In genomic region chr15:78879517-78880241, GRCh38 we compare ENCODE assay signal across 11 cellular contexts. TPM values are rescaled to one million over a fixed set of nuclear protein-coding genes. Genes with fewer than 3 reads are reported as not detected.
DNase-seq lines count a peak whose midpoint lies in the region; ATAC-seq and TF ChIP-seq lines count a peak whose summit lies in the region.
"Had no signal": no experiment of that assay in that cellular context is flagged by ENCODE, and none has a peak within 500 bp of the region (broad histone marks: within the 10 kb centered on the region; RNA-seq: fewer than 3 reads in every experiment).

No MANE protein-coding gene starts in this region.

- no peak overlapping the region for H3K56ac ChIP-seq in H9 (ENCODE audit: insufficient read length, low read depth, low read length)

- no peaks in the 10 kb centered on the region for H3K27me3 ChIP-seq in GM23248 (replicated peaks; ENCODE audit: insufficient read depth)
- no peaks in the 10 kb centered on the region for H3K27me3 ChIP-seq in PC-9 (ENCODE audit: insufficient read depth, low read depth)
- H3K27me3 ChIP-seq in trophoblast cell (ENCODE audit: insufficient read depth, low read length): no peaks in the 10 kb centered on the region
- H3K27me3 ChIP-seq in aorta (ENCODE audit: control insufficient read depth in 1 of 2, insufficient read depth in 2 of 2, low read length in 1 of 2): no peaks in the 10 kb centered on the region
- H3K27me3 ChIP-seq in H9 (ENCODE audit: insufficient read depth, low read length): no peaks in the 10 kb centered on the region
- H3K27me3 ChIP-seq: thyroid gland had no signal

- 15 to 21% methylated on average over 6 of the region's 6 CpGs for WGBS in GM23248 (ENCODE audit: low coverage in 1 of 2, low lambda C conversion rate in 2 of 2, missing lambda C conversion rate in 2 of 2), 2 experiments
- WGBS in trophoblast cell (ENCODE audit: extremely low coverage, insufficient coverage, insufficient read length): no CpG with 5 or more reads among the region's 6 CpGs
- 7 to 12% methylated on average over 6 of the region's 6 CpGs for WGBS in aorta, 2 donors
- no CpG with 5 or more reads among the region's 6 CpGs for WGBS in H9 (ENCODE audit: extremely low coverage, insufficient read length, low lambda C conversion rate)

- H3K4ac ChIP-seq in trophoblast cell (ENCODE audit: low read depth, low read length) (peak overlapping the region; percentile 98), H9 (ENCODE audit: low read depth, low read length) (no peak overlapping the region)

- H3K9me3 Mint-ChIP-seq in central memory CD8-positive, alpha-beta T cell: no peaks in the 10 kb centered on the region
- H3K9me3 Mint-ChIP-seq in H9: no peaks in the 10 kb centered on the region; a peak in 1 of 5 replicates

- H3K14ac ChIP-seq in trophoblast cell (ENCODE audit: low read length): no peak overlapping the region
- H3K14ac ChIP-seq in H9 (ENCODE audit: insufficient read depth, low read length): no peak overlapping the region

- no peak overlapping the region for H3K23ac ChIP-seq in trophoblast cell (ENCODE audit: low read length)
- no peak overlapping the region for H3K23ac ChIP-seq in H9 (ENCODE audit: insufficient read length, low read depth, low read length)

- H3K9me2 ChIP-seq in GM23248 (ENCODE audit: insufficient read depth) (no peaks in the 10 kb centered on the region), PC-9 (ENCODE audit: insufficient read depth) (no peaks in the 10 kb centered on the region)

- H2AFZ ChIP-seq in GM23248 (no peak overlapping the region), PC-9 (no peak overlapping the region), trophoblast cell (ENCODE audit: insufficient read depth, low read length, poor library complexity) (no peak overlapping the region), H9 (ENCODE audit: low read length) (no peak overlapping the region)

- POLR2A ChIA-PET in PC-9 (lab: Charles Lee; ENCODE audit: unreplicated experiment): no interaction called here

- H3K4me2 ChIP-seq in GM23248 (ENCODE audit: unreplicated experiment): peak overlapping the region; percentile 51
- H3K4me2 ChIP-seq in PC-9: peak overlapping the region; percentile 46
- no peak overlapping the region for H3K4me2 ChIP-seq in trophoblast cell (ENCODE audit: low read length)
- H3K4me2 ChIP-seq in H9 (ENCODE audit: insufficient read depth, insufficient read length, low read length): no peak overlapping the region

- H3K27ac ChIP-seq in GM23248: peak overlapping the region; percentile 63
- peak overlapping the region; percentile 42 for H3K27ac ChIP-seq in PC-9
- H3K27ac ChIP-seq in trophoblast cell (ENCODE audit: low read depth, low read length): no peak overlapping the region
- H3K27ac ChIP-seq in aorta (ENCODE audit: low read depth in 1 of 2, low read length in 2 of 2): no peak overlapping the region
- H3K27ac ChIP-seq in H9 (ENCODE audit: insufficient read length, low read depth, low read length): no peak overlapping the region
- H3K27ac ChIP-seq: VCaP had no signal

- H3K4me3 ChIP-seq in GM23248: peak overlapping the region; percentile 11; the same call in 1 of the 2 replicates
- no peak overlapping the region for H3K4me3 ChIP-seq in PC-9
- H3K4me3 ChIP-seq in trophoblast cell (ENCODE audit: low read depth, low read length): no peak overlapping the region
- no peak overlapping the region for H3K4me3 ChIP-seq in aorta (ENCODE audit: low read length in 2 of 2)
- H3K4me3 ChIP-seq: mucosa of descending colon, thyroid gland had no signal

- DNase-seq in GM23248 (peak; percentile 40), PC-9 (no peak), trophoblast cell (no peak), aorta (no peak), NCI-H524 treated with DMSO at 0.1 percent for 48 hours (lab: John Stamatoyannopoulos, UW) (no peak), H9 (no peak), posterior vena cava (ENCODE audit: low spot score) (no peak)
- no peak for DNase-seq in central memory CD8-positive, alpha-beta T cell (ENCODE audit: low spot score in 2 of 2)
- DNase-seq: thyroid gland had no signal

- H3K36me3 Mint-ChIP-seq in central memory CD8-positive, alpha-beta T cell (ENCODE audit: insufficient read depth): peaks cover 53% of the 10 kb centered on the region
- H3K36me3 Mint-ChIP-seq in H9 (ENCODE audit: insufficient read depth in 1 of 3, low read depth in 3 of 3): peaks cover 20 to 57% (median 50%) of the 10 kb centered on the region in 3 experiments; a peak in 6 of 7 replicates

- no peak overlapping the region for H4K8ac ChIP-seq in trophoblast cell (ENCODE audit: low read depth, low read length)
- no peak overlapping the region for H4K8ac ChIP-seq in H9 (replicated peaks; ENCODE audit: insufficient read length, low read depth, low read length)

- H2BK120ac ChIP-seq in trophoblast cell (ENCODE audit: insufficient read depth, low read length, poor library complexity) (no peak overlapping the region), H9 (ENCODE audit: low read depth, low read length, poor library complexity, severe bottlenecking) (no peak overlapping the region)

- H3K9me3 ChIP-seq in GM23248 (ENCODE audit: low read depth): no peaks in the 10 kb centered on the region
- H3K9me3 ChIP-seq in PC-9 (ENCODE audit: insufficient read depth, low read depth): no peaks in the 10 kb centered on the region
- H3K9me3 ChIP-seq in trophoblast cell (ENCODE audit: insufficient read depth, low read depth, low read length): no peaks in the 10 kb centered on the region
- H3K9me3 ChIP-seq in aorta (ENCODE audit: control insufficient read depth, low read length): no peaks in the 10 kb centered on the region
- no peaks in the 10 kb centered on the region for H3K9me3 ChIP-seq in H9 (ENCODE audit: control insufficient read depth, low read depth, low read length)
- H3K9me3 ChIP-seq: mucosa of descending colon, thyroid gland had no signal

- peak overlapping the region; percentile 32 for H3K4me3 Mint-ChIP-seq in central memory CD8-positive, alpha-beta T cell
- H3K4me3 Mint-ChIP-seq in H9: no peak overlapping the region

- no TSS peak for BruUV-seq in PC-9 (replicated peaks; lab: Mats Ljungman, UMichigan)

- H3K4me1 ChIP-seq in GM23248 (ENCODE audit: insufficient read depth) (peaks cover 72% of the 10 kb centered on the region), PC-9 (replicated peaks; ENCODE audit: insufficient read depth) (peaks cover 58% of the 10 kb centered on the region), trophoblast cell (ENCODE audit: control insufficient read depth in 1 of 2, insufficient read depth in 2 of 2, low read length in 2 of 2) (peaks cover 3 to 8% of the 10 kb centered on the region in 2 experiments), aorta (ENCODE audit: control insufficient read depth in 1 of 2, insufficient read depth in 2 of 2, low read length in 2 of 2) (peaks cover 0 to 3% of the 10 kb centered on the region in 2 donors), H9 (ENCODE audit: insufficient read depth, low read length) (no peaks in the 10 kb centered on the region)

- H3K79me1 ChIP-seq in trophoblast cell (ENCODE audit: low read length) (no peaks in the 10 kb centered on the region), H9 (ENCODE audit: insufficient read depth, low read depth, low read length, poor library complexity, severe bottlenecking) (no peaks in the 10 kb centered on the region)

- H4K91ac ChIP-seq in trophoblast cell (ENCODE audit: low read depth, low read length): no peak overlapping the region
- H4K91ac ChIP-seq in H9 (ENCODE audit: insufficient read length, low read depth, low read length): no peak overlapping the region

- intact Hi-C loops in PC-9 (cut with micrococcal nuclease; ENCODE audit: unreplicated experiment) (no loop called here), aorta (cut with DNase I) (loop anchor here (5.0 to 10.0 kb wide), 2 partner anchors 67 to 125 kb away; partner anchors contain the start of gene ADAMTS7 (in 1 of the 2)), posterior vena cava (cut with DNase I) (no loop called here)

- no peak overlapping the region for H2BK5ac ChIP-seq in trophoblast cell (ENCODE audit: low read depth, low read length, poor library complexity)
- no peak overlapping the region for H2BK5ac ChIP-seq in H9 (ENCODE audit: insufficient read length, low read length)

- H3K18ac ChIP-seq in trophoblast cell (ENCODE audit: low read length) (no peak overlapping the region), H9 (ENCODE audit: insufficient read length, low read depth, low read length) (no peak overlapping the region)

- H2BK12ac ChIP-seq in trophoblast cell (ENCODE audit: low read length): no peak overlapping the region
- no peak overlapping the region for H2BK12ac ChIP-seq in H9 (ENCODE audit: insufficient read length, low read depth, low read length)

- H3T11ph ChIP-seq in H9 (ENCODE audit: low read length): no peak overlapping the region

- CTCF ChIA-PET in PC-9 (lab: Charles Lee): interaction anchor here (0.5 kb wide), 1 partner anchor 109 kb away, joined by 5 read pairs; no protein-coding TSS in a partner anchor

- H3K9ac ChIP-seq in GM23248 (peak overlapping the region; percentile 20), trophoblast cell (ENCODE audit: low read length) (no peak overlapping the region), H9 (ENCODE audit: extremely low read depth, insufficient read length, low read length) (no peak overlapping the region)

- no peak for ATAC-seq in central memory CD8-positive, alpha-beta T cell (replicated peaks; ENCODE audit: extremely low read depth, poor library complexity, severe bottlenecking)
- ATAC-seq in aorta (ENCODE audit: low FRiP score): no peak
- ATAC-seq: mucosa of descending colon had no signal

- H3K36me3 ChIP-seq in GM23248 (ENCODE audit: low read depth): peaks cover 30% of the 10 kb centered on the region
- H3K36me3 ChIP-seq in PC-9 (ENCODE audit: low read depth): peaks cover 48% of the 10 kb centered on the region
- H3K36me3 ChIP-seq in trophoblast cell (ENCODE audit: control insufficient read depth in 1 of 2, insufficient read depth in 2 of 2, low read length in 2 of 2): peaks cover 15 to 24% of the 10 kb centered on the region in 2 experiments
- no peaks in the 10 kb centered on the region for H3K36me3 ChIP-seq in aorta (ENCODE audit: control insufficient read depth in 1 of 2, insufficient read depth in 2 of 2, low read length in 1 of 2)

- H3K27me3 Mint-ChIP-seq in central memory CD8-positive, alpha-beta T cell: no peaks in the 10 kb centered on the region
- no peaks in the 10 kb centered on the region for H3K27me3 Mint-ChIP-seq in H9 (ENCODE audit: low read depth)

- TF ChIP-seq CTCF in PC-9 (conservative IDR thresholded peaks at IDR 0.05) (no peak), H9 (conservative IDR thresholded peaks at IDR 0.05) (no peak)

- peak overlapping the region; percentile 44 for H3K27ac Mint-ChIP-seq in central memory CD8-positive, alpha-beta T cell (ENCODE audit: low read depth)
- H3K27ac Mint-ChIP-seq in H9: peak overlapping the region in 1 of 3 experiments; percentile 84; a peak in 1 of 7 replicates

- H4K20me1 ChIP-seq in GM23248 (ENCODE audit: insufficient read depth): peaks cover 67% of the 10 kb centered on the region
- H4K20me1 ChIP-seq in PC-9 (ENCODE audit: insufficient read depth): peaks cover 100% of the 10 kb centered on the region
- no peaks in the 10 kb centered on the region for H4K20me1 ChIP-seq in H9 (ENCODE audit: control insufficient read depth, insufficient read depth, insufficient read length)

- peaks cover 77% of the 10 kb centered on the region for H3F3A ChIP-seq in GM23248 (ENCODE audit: insufficient read depth)
- peaks cover 49% of the 10 kb centered on the region for H3F3A ChIP-seq in PC-9 (ENCODE audit: insufficient read depth, low read depth)

- H4K12ac ChIP-seq in trophoblast cell (ENCODE audit: low read depth, low read length): no peak overlapping the region

- H2BK20ac ChIP-seq in H9 (ENCODE audit: low read depth, low read length, poor library complexity, severe bottlenecking): no peak overlapping the region

- no peak overlapping the region for H2BK15ac ChIP-seq in H9 (ENCODE audit: low read depth, low read length)

- H3K79me2 ChIP-seq in GM23248 (ENCODE audit: insufficient read depth) (peaks cover 100% of the 10 kb centered on the region), PC-9 (ENCODE audit: low read depth) (peaks cover 100% of the 10 kb centered on the region), trophoblast cell (ENCODE audit: control insufficient read depth, insufficient read depth, low read length, poor library complexity) (peaks cover 37% of the 10 kb centered on the region), H9 (ENCODE audit: insufficient read depth, low read length) (peaks cover 71% of the 10 kb centered on the region)

- no peak overlapping the region for H4K5ac ChIP-seq in H9 (ENCODE audit: insufficient read length, low read depth, low read length)

- peaks cover 65% of the 10 kb centered on the region for H3K4me1 Mint-ChIP-seq in central memory CD8-positive, alpha-beta T cell
- peaks cover 39 to 41% of the 10 kb centered on the region in 2 experiments for H3K4me1 Mint-ChIP-seq in H9

- no peaks in the 10 kb centered on the region for H3K23me2 ChIP-seq in H9 (ENCODE audit: insufficient read length, low read depth, low read length, poor library complexity, severe bottlenecking)

- H2AK5ac ChIP-seq in trophoblast cell (ENCODE audit: low read length) (no peak overlapping the region), H9 (ENCODE audit: insufficient read length, low read length) (no peak overlapping the region)

- in situ Hi-C loops in GM23248 (cut with MboI): no loop called here

RNA-seq across cellular contexts. Expression of gene MORF4L1, which starts 7.0 kb away (rescaled TPM):
- 302 and 388 TPM in 2 replicates for total RNA-seq in GM23248 (2014; rRNA removed; shearing (Covaris generic))
- polyA plus RNA-seq in GM23248 (2016; fragmentation: Nextera tagmentation; extraction: Ambion mirVana) (357 and 358 TPM in 2 replicates), aorta (100 to 1,000 TPM; 457 to 868 TPM)
- total RNA-seq in PC-9 (2021) (240 and 282 TPM in 2 replicates), aorta (100 to 1,000 TPM; 363 to 401 TPM), H9 (2021) (544 and 553 TPM in 2 replicates), posterior vena cava (100 to 1,000 TPM; 311 to 339 TPM)
- polyA plus RNA-seq in trophoblast cell (2013): 506 and 531 TPM in 2 replicates

Comparison
In these comparisons a context has a peak if more than half of its experiments do, and no peak if none do; other contexts are left out.
1. H3K27ac ChIP-seq: peak in GM23248 (single experiment) and PC-9 (single experiment); none in trophoblast cell (single experiment), aorta (0 of 2) and H9 (single experiment).
2. H3K4me2 ChIP-seq: peak in GM23248 (single experiment) and PC-9 (single experiment); none in trophoblast cell (single experiment) and H9 (single experiment).
3. intact Hi-C loops: an anchor here in aorta (5.0 to 10.0 kb wide); none called in PC-9 and posterior vena cava.